20 cellular contexts compared by ENCODE assay signal in the genomic region with DNA sequence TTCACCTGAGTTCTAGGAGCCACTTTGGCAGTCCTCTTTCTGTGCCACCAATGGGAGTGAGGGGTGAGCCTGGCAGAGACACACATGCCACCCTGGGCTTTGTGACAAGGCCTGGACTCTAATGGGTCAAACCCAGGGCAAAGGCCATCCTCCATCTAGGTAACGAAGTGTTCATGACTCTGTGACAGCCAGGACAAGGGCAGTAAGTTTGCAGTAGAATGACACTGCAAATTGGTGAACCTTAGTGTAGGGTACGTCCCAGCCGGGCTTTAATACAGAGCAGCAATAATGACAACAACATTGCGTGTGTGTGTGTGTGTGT. TPM values are rescaled to one million over a fixed set of nuclear protein-coding genes. Genes with fewer than 3 reads are reported as not detected.
DNase-seq lines count a peak whose midpoint lies in the region; ATAC-seq and TF ChIP-seq lines count a peak whose summit lies in the region.
"Had no signal": no experiment of that assay in that cellular context is flagged by ENCODE, and none has a peak within 500 bp of the region (broad histone marks: within the 10 kb centered on the region; RNA-seq: fewer than 3 reads in every experiment).

No MANE protein-coding gene starts in this region.

- H3K36me3 Mint-ChIP-seq in HFFc6 (ENCODE audit: low read depth) = peaks cover 41% of the 10 kb centered on the region
- H3K36me3 Mint-ChIP-seq: CD4-positive, CD25-positive, alpha-beta regulatory T cell had no signal

- peaks cover 9% of the 10 kb centered on the region for H3K27me3 Mint-ChIP-seq in HFFc6 (ENCODE audit: insufficient read depth)

- H3K4me3 ChIP-seq in mucosa of descending colon (no peak overlapping the region), aorta (ENCODE audit: low read length in 2 of 2) (no peak overlapping the region), gastrocnemius medialis (no peak overlapping the region)
- H3K4me3 ChIP-seq: GM23248, HAP-1, PC-9 had no signal

- in situ Hi-C loops in gastrocnemius medialis (cut with MboI; ENCODE audit: low sequenced_read_pairs in 4 of 4) = no loop called here

- H3K27me3 ChIP-seq in aorta (ENCODE audit: control insufficient read depth in 1 of 2, insufficient read depth in 2 of 2, low read length in 1 of 2) (no peaks in the 10 kb centered on the region), gastrocnemius medialis (no peaks in the 10 kb centered on the region)

- TF ChIP-seq POLR2A in gastrocnemius medialis (IDR thresholded peaks at IDR 0.05) = no peak

- 94 to 95% methylated on average over 4 of the region's 4 CpGs for WGBS in aorta, 2 donors

- no peak overlapping the region for H3K27ac ChIP-seq in aorta (ENCODE audit: low read depth in 1 of 2, low read length in 2 of 2)
- H3K27ac ChIP-seq in gastrocnemius medialis = no peak overlapping the region
- H3K27ac ChIP-seq: GM23248, PC-9 had no signal

- intact Hi-C loops in left colon (cut with DNase I, micrococcal nuclease) (no loop called here), mucosa of descending colon (cut with DNase I, micrococcal nuclease) (no loop called here), aorta (cut with DNase I) (no loop called here), gastrocnemius medialis (cut with DNase I; ENCODE audit: low total_unique reads) (no loop called here)

- no peak for TF ChIP-seq CTCF in HFFc6 (IDR thresholded peaks at IDR 0.05)
- no peak for TF ChIP-seq CTCF in mucosa of descending colon (IDR thresholded peaks at IDR 0.05)
- no peak for TF ChIP-seq CTCF in gastrocnemius medialis (IDR thresholded peaks at IDR 0.05 in 4 of 5, conservative IDR thresholded peaks at IDR 0.05 in 1 of 5)

- ATAC-seq in left colon = peak; percentile 59
- ATAC-seq in mucosa of descending colon = peak; percentile 68
- peak; percentile 47 for ATAC-seq in aorta (ENCODE audit: low FRiP score)
- no peak for ATAC-seq in gastrocnemius medialis
- no peak for ATAC-seq in GM19328 (IDR thresholded peaks at IDR 0.05; ENCODE audit: unreplicated experiment)

- H3K9me3 ChIP-seq in mucosa of descending colon (no peaks in the 10 kb centered on the region), aorta (ENCODE audit: control insufficient read depth, low read length) (no peaks in the 10 kb centered on the region), gastrocnemius medialis (no peaks in the 10 kb centered on the region)
- H3K9me3 ChIP-seq: HAP-1, SK-N-SH had no signal

- peak overlapping the region; percentile 46 for H3K27ac Mint-ChIP-seq in HFFc6
- H3K27ac Mint-ChIP-seq: CD4-positive, CD25-positive, alpha-beta regulatory T cell had no signal

- H3K36me3 ChIP-seq in mucosa of descending colon (ENCODE audit: low read depth) (no peaks in the 10 kb centered on the region), aorta (ENCODE audit: control insufficient read depth in 1 of 2, insufficient read depth in 2 of 2, low read length in 1 of 2) (no peaks in the 10 kb centered on the region), gastrocnemius medialis (no peaks in the 10 kb centered on the region)
- H3K36me3 ChIP-seq: HAP-1 had no signal

- no peak overlapping the region for H3K4me3 Mint-ChIP-seq in HFFc6
- H3K4me3 Mint-ChIP-seq: CD4-positive, CD25-positive, alpha-beta regulatory T cell had no signal

- H3K9me3 Mint-ChIP-seq in HFFc6 = no peaks in the 10 kb centered on the region
- H3K9me3 Mint-ChIP-seq: CD4-positive, CD25-positive, alpha-beta regulatory T cell had no signal

- DNase-seq in HFFc6 = no peak
- no peak for DNase-seq in left colon
- DNase-seq in mucosa of descending colon = peak in 1 of 3 donors; percentile 22
- no peak for DNase-seq in aorta
- DNase-seq in NCI-H1048 (lab: John Stamatoyannopoulos, UW) = no peak
- no peak for DNase-seq in gastrocnemius medialis
- DNase-seq: CD4-positive, CD25-positive, alpha-beta regulatory T cell; GM23248; Karpas-422; MV-4-11; NCI-H1417; NCI-H187; NCI-H2107; NCI-H510A; PC-9; SIG-M5; SK-N-SH had no signal

- peaks cover 13% of the 10 kb centered on the region for H3K4me1 ChIP-seq in mucosa of descending colon (ENCODE audit: low read depth)
- H3K4me1 ChIP-seq in aorta (ENCODE audit: control insufficient read depth in 1 of 2, insufficient read depth in 2 of 2, low read length in 2 of 2) = peaks cover 0 to 1% of the 10 kb centered on the region in 2 donors
- no peaks in the 10 kb centered on the region for H3K4me1 ChIP-seq in gastrocnemius medialis

- peaks cover 86% of the 10 kb centered on the region for H3K4me1 Mint-ChIP-seq in HFFc6 (ENCODE audit: low read depth)
- H3K4me1 Mint-ChIP-seq: CD4-positive, CD25-positive, alpha-beta regulatory T cell had no signal

RNA-seq across cellular contexts. Expression of gene PAPSS2, which starts 43.3 kb away (rescaled TPM):
- 100 to 1,000 TPM; 388 to 630 (median 429) TPM for total RNA-seq in HFFc6 (2021; fragmentation: NEBNext Ultra II Directional; extraction: Animal tissue kit (Norgen Biotek cat#: 25700))
- total RNA-seq in left colon (100 to 1,000 TPM; 219 to 322 TPM), mucosa of descending colon (100 to 1,000 TPM; 123 to 399 (median 147) TPM), aorta (10 to 100 TPM; 42.9 to 57.2 TPM), gastrocnemius medialis (1 to 10 TPM; 2.7 to 8.7 (median 6.8) TPM)
- polyA plus RNA-seq in aorta = 10 to 100 TPM; 19.8 to 20.0 TPM
- total RNA-seq: CD4-positive, CD25-positive, alpha-beta regulatory T cell; G401 had no signal

Comparison
In these comparisons a context has a peak if more than half of its experiments do, and no peak if none do; other contexts are left out.
1. ATAC-seq: peak in left colon (single experiment), mucosa of descending colon (single experiment) and aorta (single experiment); none in gastrocnemius medialis (0 of 2) and GM19328 (single experiment).
2. RNA of gene PAPSS2, which starts 43.3 kb away (total RNA-seq): 388 to 630 TPM in HFFc6, 219 to 322 TPM in left colon, 123 to 399 TPM in mucosa of descending colon and 42.9 to 57.2 TPM in aorta; 2.7 to 8.7 TPM in gastrocnemius medialis; every median in the first group is over 4 times any median in the second.